ENCODE assay signal across 8 cellular contexts in the genomic region with DNA sequence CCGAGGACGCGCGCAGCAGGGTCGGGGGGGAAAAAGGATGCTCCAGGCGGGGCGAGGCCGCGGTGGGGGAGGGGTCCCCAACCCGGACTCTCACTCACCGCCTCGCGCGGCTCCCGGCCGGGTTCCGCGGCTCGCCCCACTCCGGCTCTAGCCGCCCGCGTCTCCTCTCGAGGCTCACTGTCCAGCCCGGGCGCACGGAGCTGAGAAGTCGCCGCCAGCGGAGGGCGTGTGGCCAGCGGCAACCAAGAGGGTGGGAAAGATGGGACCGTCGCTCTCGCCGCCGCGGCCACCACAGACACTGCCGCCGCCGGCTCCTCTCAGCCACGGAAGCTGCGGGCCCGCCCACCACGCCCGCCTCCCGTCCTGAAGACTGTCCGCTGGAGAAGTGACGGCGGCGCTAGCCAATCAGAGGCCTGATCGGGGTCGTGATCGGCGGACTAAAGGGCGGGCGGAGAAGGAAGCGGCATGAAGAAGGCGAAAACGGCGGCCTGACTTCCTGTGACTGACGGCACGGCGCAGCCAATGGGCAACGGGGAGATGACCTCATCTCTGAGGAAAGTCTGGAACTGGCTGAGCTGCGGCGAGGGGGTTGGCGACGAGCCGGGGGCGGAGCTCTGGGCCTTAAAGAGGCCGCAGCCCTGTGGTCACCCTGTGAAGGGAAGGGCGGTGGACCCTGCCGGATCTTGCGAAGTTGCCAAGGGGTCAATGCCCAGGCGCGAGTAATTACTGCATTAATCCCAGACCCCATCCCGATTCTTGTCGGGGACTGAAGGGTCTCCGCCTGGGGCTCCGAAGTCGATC. TPM values are rescaled to one million over a fixed set of nuclear protein-coding genes. Genes with fewer than 3 reads are reported as not detected.
DNase-seq lines count a peak whose midpoint lies in the region; ATAC-seq, FAIRE-seq and TF ChIP-seq lines count a peak whose summit lies in the region.

A gene (minus strand): TSS at position 340 of the 801 bp plus-strand sequence.

- TF ChIP-seq CTCF in IMR-90 (conservative IDR thresholded peaks at IDR 0.05; ENCODE audit: low read depth, low read length) = no peak
- no peak for TF ChIP-seq CTCF in endothelial cell of umbilical vein (IDR thresholded peaks at IDR 0.05; ENCODE audit: extremely low read depth in 1 of 2, insufficient read depth in 1 of 2, low read depth in 1 of 2, low read length in 2 of 2)

- H3K4me3 ChIP-seq in IMR-90 (ENCODE audit: insufficient read depth, low read depth, low read length) = peak within 1 kb of the TSS; percentile 69
- peak within 1 kb of the TSS; percentile 72 to 88 (median 87) for H3K4me3 ChIP-seq in endothelial cell of umbilical vein (replicated peaks in 1 of 3; ENCODE audit: insufficient read depth in 1 of 3, low read depth in 1 of 3, low read length in 3 of 3)

- intact Hi-C loops in IMR-90 (cut with micrococcal nuclease) (loop anchor here (1.0 to 5.0 kb wide), 5 partner anchors 39 to 200 kb away; no protein-coding TSS in a partner anchor), endothelial cell of umbilical vein (cut with micrococcal nuclease) (loop anchor here (2.0 to 5.0 kb wide), 2 partner anchors 112 to 459 kb away; a partner anchor contains a TSS)

- peaks cover 43% of the 10 kb centered on the region for H3K79me2 ChIP-seq in endothelial cell of umbilical vein (ENCODE audit: control insufficient read depth, insufficient read depth, low read length)

- peak within 1 kb of the TSS; percentile 96 for H3K4ac ChIP-seq in IMR-90 (ENCODE audit: low read depth, low read length)

- ATAC-seq in GM21528 (IDR thresholded peaks at IDR 0.05; ENCODE audit: low FRiP score, unreplicated experiment) = peak; percentile 91
- peak; percentile 94 for ATAC-seq in IMR-90 (ENCODE audit: low read depth)

- dilution Hi-C loops in IMR-90 (cut with HindIII; ENCODE audit: low sequenced_read_pairs, unreplicated experiment) = no loop called here
- dilution Hi-C loops in endothelial cell of umbilical vein (cut with MboI; ENCODE audit: extremely low pct_ligation_motif_present, low sequenced_read_pairs) = no loop called here

- TF ChIP-seq POLR2A in IMR-90 (IDR thresholded peaks at IDR 0.05; ENCODE audit: low read depth, low read length) (peak; percentile 96), endothelial cell of umbilical vein (IDR thresholded peaks at IDR 0.05; ENCODE audit: low read depth, low read length) (peak; percentile 81)

- peak within 1 kb of the TSS; percentile 52 for H2BK20ac ChIP-seq in IMR-90 (ENCODE audit: low read depth, low read length)

- H3K4me1 ChIP-seq in IMR-90 (ENCODE audit: control insufficient read depth, insufficient read depth, low read length) (peaks cover 9% of the 10 kb centered on the region), endothelial cell of umbilical vein (ENCODE audit: control insufficient read depth, extremely low read depth, insufficient read depth, low read length) (peaks cover 21% of the 10 kb centered on the region)

- H3K36me3 ChIP-seq in IMR-90 (ENCODE audit: control insufficient read depth, insufficient read depth, low read length) (no peaks in the 10 kb centered on the region), endothelial cell of umbilical vein (ENCODE audit: control insufficient read depth in 2 of 2, extremely low read depth in 1 of 2, insufficient read depth in 2 of 2, low read length in 2 of 2) (no peaks in the 10 kb centered on the region)

- peak within 1 kb of the TSS; percentile 94 for H3K14ac ChIP-seq in IMR-90 (replicated peaks; ENCODE audit: low read depth, low read length)

- peaks cover 7 to 49% of the 10 kb centered on the region in 2 experiments for H3K79me1 ChIP-seq in IMR-90 (ENCODE audit: low read depth in 1 of 2, low read length in 2 of 2)

- WGBS in IMR-90 (ENCODE audit: extremely low coverage in 2 of 2, insufficient read length in 1 of 2), 2 experiments = 1% methylated on average over 24 of the region's 82 CpGs; no CpG with 5 or more reads in 1 of the 2 experiments

- TF ChIP-seq RAD21 in IMR-90 (IDR thresholded peaks at IDR 0.05; ENCODE audit: low read length) = no peak

- H2BK120ac ChIP-seq in IMR-90 (ENCODE audit: low read depth, low read length) = peak within 1 kb of the TSS; percentile 79

- H4K20me1 ChIP-seq in IMR-90 (ENCODE audit: insufficient read depth, low read length) = peaks cover 41% of the 10 kb centered on the region
- H4K20me1 ChIP-seq in endothelial cell of umbilical vein (replicated peaks; ENCODE audit: control insufficient read depth, extremely low read depth, insufficient read depth, low read length) = peaks cover 3% of the 10 kb centered on the region

- H3K9ac ChIP-seq in IMR-90 (ENCODE audit: low read depth, low read length) = peak within 1 kb of the TSS; percentile 83
- peak within 1 kb of the TSS; percentile 81 for H3K9ac ChIP-seq in endothelial cell of umbilical vein (replicated peaks; ENCODE audit: extremely low read depth, insufficient read depth, low read length)

- FAIRE-seq in endothelial cell of umbilical vein (lab: Jason Lieb, UNC) = peak; percentile 99

- H3K4me2 ChIP-seq in IMR-90 (ENCODE audit: low read depth, low read length) (peak within 1 kb of the TSS; percentile 88), endothelial cell of umbilical vein (ENCODE audit: insufficient read depth, low read length) (peak within 1 kb of the TSS; percentile 94)

- peak within 1 kb of the TSS; percentile 52 for H3K18ac ChIP-seq in IMR-90 (ENCODE audit: low read depth, low read length)

- peak within 1 kb of the TSS; percentile 81 for H2BK5ac ChIP-seq in IMR-90 (ENCODE audit: low read depth, low read length, poor library complexity, severe bottlenecking)

- H3K27me3 ChIP-seq in IMR-90 (ENCODE audit: control insufficient read depth, insufficient read depth, low read length) (no peaks in the 10 kb centered on the region), endothelial cell of umbilical vein (ENCODE audit: control insufficient read depth in 2 of 2, insufficient read depth in 2 of 2, low read length in 2 of 2) (no peaks in the 10 kb centered on the region)

- H2BK15ac ChIP-seq in IMR-90 (ENCODE audit: low read depth, low read length) = peak within 1 kb of the TSS; percentile 54

- H2AK5ac ChIP-seq in IMR-90 (ENCODE audit: low read depth, low read length) = peak within 1 kb of the TSS; percentile 85

- H4K8ac ChIP-seq in IMR-90 (ENCODE audit: low read depth in 2 of 2, low read length in 2 of 2) = peak within 1 kb of the TSS; percentile 90 to 98

- H3K9me1 ChIP-seq in IMR-90 (ENCODE audit: insufficient read depth, low read length) (peaks cover 15% of the 10 kb centered on the region), endothelial cell of umbilical vein (replicated peaks; ENCODE audit: control insufficient read depth, extremely low read depth, insufficient read depth, low read length) (no peaks in the 10 kb centered on the region)

- peak within 1 kb of the TSS; percentile 90 for H3K23ac ChIP-seq in IMR-90 (ENCODE audit: low read depth, low read length)

- peak within 1 kb of the TSS; percentile 90 for H4K91ac ChIP-seq in IMR-90 (ENCODE audit: insufficient read depth, low read depth, low read length)

- H3K9me3 ChIP-seq in IMR-90 (ENCODE audit: control insufficient read depth, insufficient read depth, low read length) (no peaks in the 10 kb centered on the region), endothelial cell of umbilical vein (replicated peaks; ENCODE audit: control insufficient read depth, insufficient read depth, low read length) (no peaks in the 10 kb centered on the region)

- CTCF ChIA-PET in IMR-90 (lab: Yijun Ruan, JAX) (interaction anchor here (2.3 kb wide), 1 partner anchor 112 kb away, joined by 17 read pairs; no protein-coding TSS in a partner anchor), endothelial cell of umbilical vein (lab: Charles Lee) (interaction anchor here (0.7 to 4.9 kb wide), 10 partner anchors 10 to 262 kb away, joined by 3 to 29 read pairs (median 5); no protein-coding TSS in a partner anchor)

- POLR2A ChIA-PET in IMR-90 (lab: Charles Lee; ENCODE audit: unreplicated experiment) (interaction anchor here (0.5 kb wide), 1 partner anchor 10 kb away, joined by 3 read pairs; no protein-coding TSS in a partner anchor), endothelial cell of umbilical vein (lab: Charles Lee) (interaction anchor here (0.6 to 1.0 kb wide), 5 partner anchors 9 to 200 kb away, joined by 3 to 4 read pairs (median 3); no protein-coding TSS in a partner anchor)

- DNase-seq in DMS 273 (lab: John Stamatoyannopoulos, UW; ENCODE audit: unreplicated experiment) = peak; percentile 99
- DNase-seq in IMR-90 = peak; percentile 100
- DNase-seq in OCI-M1 (lab: John Stamatoyannopoulos, UW) = peak; percentile 99
- DNase-seq in activated T-cell treated with anti-CD3 and anti-CD28 coated beads for 24 hours (ENCODE audit: low read depth) = peak; percentile 100
- DNase-seq in endothelial cell of umbilical vein (ENCODE audit: low read depth, low spot score) = peak; percentile 100
- peak; percentile 100 for DNase-seq in midbrain (lab: John Stamatoyannopoulos, UW)
- DNase-seq in stimulated activated CD8-positive, alpha-beta memory T cell treated with anti-CD3 and anti-CD28 coated beads, Interleukin-2, amount 100 ng/mL, for 1 hour (ENCODE audit: low read depth in 2 of 2) = peak; percentile 99

- peak within 1 kb of the TSS; percentile 92 for H2AK9ac ChIP-seq in IMR-90 (replicated peaks; ENCODE audit: low read depth, low read length, poor library complexity)

- peak within 1 kb of the TSS; percentile 90 for H4K5ac ChIP-seq in IMR-90 (ENCODE audit: low read depth, low read length)

- BruUV-seq in IMR-90 (replicated peaks; lab: Mats Ljungman, UMichigan) (no TSS peak), endothelial cell of umbilical vein (replicated peaks; lab: Mats Ljungman, UMichigan) (no TSS peak)

- H3K27ac ChIP-seq in IMR-90 (ENCODE audit: insufficient read depth, low read length) (peak within 1 kb of the TSS; percentile 86), endothelial cell of umbilical vein (ENCODE audit: insufficient read depth, low read depth, low read length) (peak within 1 kb of the TSS; percentile 69)

- peak within 1 kb of the TSS; percentile 91 for H3K56ac ChIP-seq in IMR-90 (ENCODE audit: extremely low read depth, insufficient read depth, low read length)

- H2AFZ ChIP-seq in IMR-90 (replicated peaks; ENCODE audit: low read length, poor library complexity) = peak within 1 kb of the TSS; percentile 88
- peak within 1 kb of the TSS; percentile 84 for H2AFZ ChIP-seq in endothelial cell of umbilical vein (ENCODE audit: low read depth, low read length)

- in situ Hi-C loops in IMR-90 (cut with MboI; ENCODE audit: low sequenced_read_pairs) = no loop called here

RNA-seq across cellular contexts. Expression of the gene that starts here (rescaled TPM):
- total RNA-seq in IMR-90 (2012; rRNA removed) (12.5 and 15.3 TPM in 2 replicates), endothelial cell of umbilical vein (44.1 and 48.6 TPM in 2 replicates)
- polyA plus RNA-seq in IMR-90 (2012; rRNA removed) (17.1 and 17.2 TPM in 2 replicates), endothelial cell of umbilical vein (11.6 and 13.6 TPM in 2 replicates)
- 27.6 and 38.8 TPM in 2 replicates for polyA plus RNA-seq in IMR-90 (2012; cell fraction: cytosol; rRNA removed)
- 38.3 and 56.9 TPM in 2 replicates for polyA plus RNA-seq in IMR-90 (2012; cell fraction: nucleus; rRNA removed; ENCODE audit: low replicate concordance)
- polyA plus RNA-seq in endothelial cell of umbilical vein (2011; cell fraction: cytosol; rRNA removed) = 7.5 and 8.4 TPM in 2 replicates
- 29.8 and 33.1 TPM in 2 replicates for polyA plus RNA-seq in endothelial cell of umbilical vein (2011; cell fraction: nucleus; rRNA removed)
- polyA plus RNA-seq in endothelial cell of umbilical vein (2012) = 17.1 and 21.6 TPM in 2 replicates
- 53.2 and 69.2 TPM in 2 replicates for polyA minus RNA-seq in endothelial cell of umbilical vein
- 13.6 TPM for polyA minus RNA-seq in endothelial cell of umbilical vein (2011; cell fraction: cytosol; rRNA and poly(A)+ RNA removed)
- 57.8 and 70.7 TPM in 2 replicates for polyA minus RNA-seq in endothelial cell of umbilical vein (2011; cell fraction: nucleus; rRNA and poly(A)+ RNA removed)

Comparison
In these comparisons a context has a peak if more than half of its experiments do, and no peak if none do; other contexts are left out.
1. Peak in every context shown above with its lines: DNase-seq, ATAC-seq, H3K4me3 ChIP-seq and H3K27ac ChIP-seq.